24 cellular contexts compared by ENCODE assay signal in the genomic region with DNA sequence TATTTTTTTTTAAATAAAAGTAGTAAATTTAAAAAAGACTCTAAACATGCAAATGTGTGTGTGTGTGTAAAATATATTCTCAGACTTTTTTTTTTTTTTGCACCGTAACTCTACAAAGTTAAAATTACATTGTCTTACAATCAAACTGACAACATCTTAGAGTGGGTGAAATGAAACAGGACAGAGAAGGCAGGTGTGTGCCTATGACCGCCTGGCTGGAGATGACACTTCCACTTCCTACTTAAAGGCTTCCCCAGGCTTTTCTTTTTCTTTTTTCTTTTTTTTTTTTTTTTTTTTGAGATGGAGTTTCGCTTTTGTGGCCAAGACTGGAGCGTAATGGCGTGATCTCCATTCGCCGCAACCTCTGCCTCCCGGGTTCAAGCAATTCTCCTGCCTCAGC.
"Had no signal": no experiment of that assay in that cellular context is flagged by ENCODE, and none has a peak within 500 bp of the region (broad histone marks: within the 10 kb centered on the region; RNA-seq: fewer than 3 reads in every experiment).

No MANE protein-coding gene starts in this region.

- H3K27me3 ChIP-seq: breast epithelium had no signal

- H3K27ac ChIP-seq: breast epithelium, coronary artery, SK-N-MC, WERI-Rb-1 had no signal

- H3K4me3 ChIP-seq: breast epithelium, coronary artery, SK-N-MC had no signal

- ATAC-seq: activated CD4-positive, CD25-positive, alpha-beta regulatory T cell treated with anti-CD3 and anti-CD28 coated beads, Interleukin-2, amount 50 U/mL, for 24 hours; activated CD8-positive, alpha-beta memory T cell treated with anti-CD3 and anti-CD28 coated beads, Interleukin-2, amount 10 ng/mL, durations not matched to agents 7 days and 5 days had no signal

- H3K36me3 ChIP-seq: breast epithelium had no signal

- DNase-seq: activated CD4-positive, alpha-beta T cell treated with anti-CD3 and anti-CD28 coated beads for 4 hours; activated CD4-positive, alpha-beta T cell treated with anti-CD3 and anti-CD28 coated beads, Interleukin-2, amount 50 U/mL, for 4 hours; activated CD8-positive, alpha-beta memory T cell treated with anti-CD3 and anti-CD28 coated beads, Interleukin-2, amount 10 ng/mL, durations not matched to agents 7 days and 5 days; activated effector memory CD4-positive, alpha-beta T cell treated with Interleukin-2 at 50 U/mL for 16 hours; activated naive CD4-positive, alpha-beta T cell; activated T-cell treated with anti-CD3 and anti-CD28 coated beads, Interleukin-2, amount 50 U/mL, for 24 hours; aorta; caudate nucleus; Karpas-422; MM.1S; NCI-H1092 treated with DMSO at 0.1 percent for 48 hours; NCI-H1436; NCI-H1694 treated with DMSO at 0.1 percent for 48 hours; NCI-H2029 treated with DMSO at 0.1 percent for 48 hours; NCI-H345; NCI-H510A treated with DMSO at 0.1 percent for 48 hours; NCI-H69; SIG-M5; T-helper 1 cell; WERI-Rb-1 had no signal

- H3K9me3 ChIP-seq: breast epithelium had no signal
